ENCODE assay signal across 23 cellular contexts in genomic region chr2:99737526-99737925, GRCh38.
"Had no signal": no experiment of that assay in that cellular context is flagged by ENCODE, and none has a peak within 500 bp of the region (broad histone marks: within the 10 kb centered on the region; RNA-seq: fewer than 3 reads in every experiment).

No MANE protein-coding gene starts in this region.

- H3K9me3 Mint-ChIP-seq: effector memory CD8-positive, alpha-beta T cell; neural crest cell; type B pancreatic cell had no signal

- H3K36me3 Mint-ChIP-seq: naive thymus-derived CD8-positive, alpha-beta T cell had no signal

- ATAC-seq: effector memory CD8-positive, alpha-beta T cell; left lobe of liver; naive thymus-derived CD8-positive, alpha-beta T cell; right lobe of liver; stimulated activated naive CD8-positive, alpha-beta T cell treated with anti-CD3 and anti-CD28 coated beads, Interleukin-15, Interleukin-2, amounts not matched to agents 100 U/mL and 50 U/mL, for 24 hours had no signal

- H3K4me3 Mint-ChIP-seq: effector memory CD8-positive, alpha-beta T cell; mesothelial cell of epicardium; naive thymus-derived CD8-positive, alpha-beta T cell; neural crest cell; type B pancreatic cell had no signal

- H3K27me3 Mint-ChIP-seq: progenitor cell of endocrine pancreas, type B pancreatic cell had no signal

- H3K27ac Mint-ChIP-seq: effector memory CD8-positive, alpha-beta T cell; mesothelial cell of epicardium; naive thymus-derived CD8-positive, alpha-beta T cell; progenitor cell of endocrine pancreas; type B pancreatic cell had no signal

- H3K4me1 Mint-ChIP-seq: mesothelial cell of epicardium; naive thymus-derived CD8-positive, alpha-beta T cell; neural crest cell had no signal

- DNase-seq: cortex of kidney; effector memory CD8-positive, alpha-beta T cell; erythroblast; esophagus squamous epithelium; foreskin melanocyte; head of caudate nucleus; kidney; mesenchymal stem cell; naive thymus-derived CD8-positive, alpha-beta T cell; right lobe of liver; small intestine; stimulated activated CD4-positive, alpha-beta T cell treated with anti-CD3 and anti-CD28 coated beads, Interleukin-1b, Interleukin-23, amount 100 ng/mL, for 48 hours; stimulated activated CD4-positive, alpha-beta T cell treated with anti-CD3 and anti-CD28 coated beads, Interleukin-4, amount 100 ng/mL, for 1 hour; stimulated activated CD8-positive, alpha-beta memory T cell treated with anti-CD3 and anti-CD28 coated beads, Interleukin-4, amount 100 ng/mL, for 48 hours; stimulated activated naive CD8-positive, alpha-beta T cell treated with anti-CD3 and anti-CD28 coated beads, Interleukin-15, Interleukin-2, amounts not matched to agents 100 U/mL and 50 U/mL, for 24 hours; substantia nigra; testis; tibial artery had no signal
